9 cellular contexts compared by ENCODE assay signal in the genomic region with DNA sequence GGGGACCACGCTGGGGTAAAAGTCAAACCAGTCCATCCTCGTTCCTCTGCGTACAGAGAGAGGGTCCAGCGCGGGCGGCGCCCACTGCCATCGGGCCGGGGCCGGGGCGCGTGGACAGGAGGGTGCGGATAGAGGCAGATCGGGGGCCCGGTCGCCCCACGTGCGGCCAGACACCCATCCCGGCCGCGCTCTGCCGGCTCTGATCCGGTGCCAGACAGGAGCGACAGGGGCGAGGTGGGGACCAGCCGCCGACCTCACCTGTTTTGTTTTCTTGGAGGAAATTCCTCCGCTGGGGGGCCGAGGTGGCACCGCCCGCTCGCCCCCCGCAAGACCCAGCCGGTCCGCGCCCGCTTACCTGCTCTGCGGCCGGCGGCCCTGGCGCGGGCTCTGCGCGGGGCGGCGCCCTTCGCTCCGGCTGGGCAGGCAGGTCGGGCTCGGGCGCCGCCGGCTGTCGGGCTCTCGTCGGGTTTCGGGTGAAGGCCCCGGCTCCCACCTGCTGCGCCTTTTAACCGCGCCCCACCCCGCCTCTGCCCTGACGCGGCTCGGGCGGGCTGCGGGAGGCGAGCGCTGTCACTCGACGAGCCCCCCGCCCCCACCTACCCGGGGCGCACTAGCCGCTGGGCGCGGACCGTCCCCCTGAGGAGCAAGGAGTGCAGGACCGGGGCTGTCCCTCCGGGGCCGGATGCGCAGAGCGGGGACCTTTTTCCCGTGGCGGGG. TPM values are rescaled to one million over a fixed set of nuclear protein-coding genes. Genes with fewer than 3 reads are reported as not detected.
DNase-seq lines count a peak whose midpoint lies in the region; TF ChIP-seq lines count a peak whose summit lies in the region.
"Had no signal": no experiment of that assay in that cellular context is flagged by ENCODE, and none has a peak within 500 bp of the region (broad histone marks: within the 10 kb centered on the region; RNA-seq: fewer than 3 reads in every experiment).

A gene (minus strand): TSS at position 481 of the 717 bp plus-strand sequence. CDS start 8,839 bp downstream, outside the sequence.

- WGBS in esophagus muscularis mucosa: under 1% methylated on average over 35 of the region's 85 CpGs
- no CpG with 5 or more reads among the region's 85 CpGs for WGBS in trophoblast cell (ENCODE audit: extremely low coverage, insufficient coverage, insufficient read length)

- H3K4ac ChIP-seq in trophoblast cell (ENCODE audit: low read depth, low read length): no peak within 1 kb of the TSS

- H3K9me3 Mint-ChIP-seq in activated CD4-positive, alpha-beta T cell treated with anti-CD3 and anti-CD28 coated beads, Interleukin-2, amount 10 ng/mL, durations not matched to agents 24 days and 14 days: no peaks in the 10 kb centered on the region

- no peaks in the 10 kb centered on the region for H4K20me1 ChIP-seq in Karpas-422 (ENCODE audit: insufficient read depth, low read depth, low read length)

- intact Hi-C loops in activated CD4-positive, alpha-beta T cell treated with anti-CD3 and anti-CD28 coated beads, Interleukin-2, amount 10 ng/mL, durations not matched to agents 24 days and 14 days (cut with micrococcal nuclease): no loop called here
- intact Hi-C loops in esophagus muscularis mucosa (cut with DNase I): no loop called here

- H3K4me3 ChIP-seq in esophagus muscularis mucosa: peak within 1 kb of the TSS; percentile 28 to 47 (median 40)
- H3K4me3 ChIP-seq in trophoblast cell (ENCODE audit: low read depth, low read length): peak within 1 kb of the TSS; percentile 46
- no peak within 1 kb of the TSS for H3K4me3 ChIP-seq in Karpas-422 (ENCODE audit: low read length)

- no peak for TF ChIP-seq CTCF in GM13976 (IDR thresholded peaks at IDR 0.05; ENCODE audit: borderline replicate concordance, control extremely low read depth, extremely low read depth, insufficient read depth, missing control alignments)
- TF ChIP-seq CTCF in esophagus muscularis mucosa (IDR thresholded peaks at IDR 0.05): no peak

- H3K4me1 ChIP-seq in esophagus muscularis mucosa (peaks cover 9 to 18% (median 13%) of the 10 kb centered on the region in 4 donors), trophoblast cell (ENCODE audit: control insufficient read depth in 1 of 2, insufficient read depth in 2 of 2, low read length in 2 of 2) (peaks cover 11 to 14% of the 10 kb centered on the region in 2 experiments), Karpas-422 (ENCODE audit: low read length) (peaks cover 11% of the 10 kb centered on the region)

- H2AFZ ChIP-seq in trophoblast cell (ENCODE audit: insufficient read depth, low read length, poor library complexity) (peak within 1 kb of the TSS; percentile 74), Karpas-422 (ENCODE audit: low read length) (no peak within 1 kb of the TSS)

- H3K27ac ChIP-seq in esophagus muscularis mucosa (replicated peaks in 1 of 4): no peak within 1 kb of the TSS
- no peak within 1 kb of the TSS for H3K27ac ChIP-seq in trophoblast cell (ENCODE audit: low read depth, low read length)
- H3K27ac ChIP-seq in Karpas-422 (ENCODE audit: low read length): no peak within 1 kb of the TSS

- in situ Hi-C loops in GM13976 (cut with MboI; ENCODE audit: low sequenced_read_pairs, unreplicated experiment): no loop called here

- H3K9ac ChIP-seq in trophoblast cell (ENCODE audit: low read length) (peak within 1 kb of the TSS; percentile 59), Karpas-422 (ENCODE audit: low read length) (no peak within 1 kb of the TSS)

- H3K36me3 ChIP-seq in esophagus muscularis mucosa (no peaks in the 10 kb centered on the region), trophoblast cell (ENCODE audit: control insufficient read depth in 1 of 2, insufficient read depth in 2 of 2, low read length in 2 of 2) (no peaks in the 10 kb centered on the region), Karpas-422 (ENCODE audit: insufficient read depth, low read length) (no peaks in the 10 kb centered on the region)

- peak within 1 kb of the TSS; percentile 39 for H3K27ac Mint-ChIP-seq in activated CD4-positive, alpha-beta T cell treated with anti-CD3 and anti-CD28 coated beads, Interleukin-2, amount 10 ng/mL, durations not matched to agents 24 days and 14 days

- H3K23ac ChIP-seq in trophoblast cell (ENCODE audit: low read length): peak within 1 kb of the TSS; percentile 29

- H2BK120ac ChIP-seq in trophoblast cell (ENCODE audit: insufficient read depth, low read length, poor library complexity): no peak within 1 kb of the TSS

- H4K12ac ChIP-seq in trophoblast cell (ENCODE audit: low read depth, low read length): no peak within 1 kb of the TSS

- peaks cover 7% of the 10 kb centered on the region for H3K4me1 Mint-ChIP-seq in activated CD4-positive, alpha-beta T cell treated with anti-CD3 and anti-CD28 coated beads, Interleukin-2, amount 10 ng/mL, durations not matched to agents 24 days and 14 days

- H4K8ac ChIP-seq in trophoblast cell (ENCODE audit: low read depth, low read length): no peak within 1 kb of the TSS

- H3K18ac ChIP-seq in trophoblast cell (ENCODE audit: low read length): no peak within 1 kb of the TSS

- peak within 1 kb of the TSS; percentile 81 for H3K4me3 Mint-ChIP-seq in activated CD4-positive, alpha-beta T cell treated with anti-CD3 and anti-CD28 coated beads, Interleukin-2, amount 10 ng/mL, durations not matched to agents 24 days and 14 days

- H3K9me2 ChIP-seq in Karpas-422 (replicated peaks; ENCODE audit: insufficient read depth, low read length): no peaks in the 10 kb centered on the region

- peaks cover 0 to 72% (median 21%) of the 10 kb centered on the region in 4 donors for H3K27me3 ChIP-seq in esophagus muscularis mucosa
- peaks cover 20% of the 10 kb centered on the region for H3K27me3 ChIP-seq in trophoblast cell (ENCODE audit: insufficient read depth, low read length)
- no peaks in the 10 kb centered on the region for H3K27me3 ChIP-seq in Karpas-422 (ENCODE audit: low read length)

- H2BK5ac ChIP-seq in trophoblast cell (ENCODE audit: low read depth, low read length, poor library complexity): peak within 1 kb of the TSS; percentile 14

- no peaks in the 10 kb centered on the region for H3K36me3 Mint-ChIP-seq in activated CD4-positive, alpha-beta T cell treated with anti-CD3 and anti-CD28 coated beads, Interleukin-2, amount 10 ng/mL, durations not matched to agents 24 days and 14 days (ENCODE audit: low read depth)

- no peak for TF ChIP-seq POLR2A in esophagus muscularis mucosa (IDR thresholded peaks at IDR 0.05; ENCODE audit: low read depth)

- peak within 1 kb of the TSS; percentile 17 for H4K91ac ChIP-seq in trophoblast cell (ENCODE audit: low read depth, low read length)

- peaks cover 50% of the 10 kb centered on the region for H3K27me3 Mint-ChIP-seq in activated CD4-positive, alpha-beta T cell treated with anti-CD3 and anti-CD28 coated beads, Interleukin-2, amount 10 ng/mL, durations not matched to agents 24 days and 14 days

- H3K79me2 ChIP-seq in trophoblast cell (ENCODE audit: control insufficient read depth, insufficient read depth, low read length, poor library complexity) (no peaks in the 10 kb centered on the region), Karpas-422 (ENCODE audit: low read length) (no peaks in the 10 kb centered on the region)

- peak within 1 kb of the TSS; percentile 25 for H3K14ac ChIP-seq in trophoblast cell (ENCODE audit: low read length)

- no peak for TF ChIP-seq EP300 in esophagus muscularis mucosa (IDR thresholded peaks at IDR 0.05)

- H3K9me3 ChIP-seq in esophagus muscularis mucosa (no peaks in the 10 kb centered on the region), trophoblast cell (ENCODE audit: insufficient read depth, low read depth, low read length) (peaks cover 4% of the 10 kb centered on the region), Karpas-422 (ENCODE audit: low read length) (no peaks in the 10 kb centered on the region)

- no peak within 1 kb of the TSS for H2BK12ac ChIP-seq in trophoblast cell (ENCODE audit: low read length)

- peak within 1 kb of the TSS; percentile 89 for H3K4me2 ChIP-seq in trophoblast cell (ENCODE audit: low read length)
- H3K4me2 ChIP-seq in Karpas-422 (ENCODE audit: low read depth, low read length, poor library complexity, severe bottlenecking): no peak within 1 kb of the TSS

- no peak within 1 kb of the TSS for H2AK5ac ChIP-seq in trophoblast cell (ENCODE audit: low read length)

- H3K79me1 ChIP-seq in trophoblast cell (ENCODE audit: low read length): peaks cover 3% of the 10 kb centered on the region

- DNase-seq in GM13976 (ENCODE audit: low spot score): peak; percentile 59
- DNase-seq in activated CD4-positive, alpha-beta T cell treated with anti-CD3 and anti-CD28 coated beads, Interleukin-2, amount 10 ng/mL, durations not matched to agents 24 days and 14 days: peak; percentile 74
- no peak for DNase-seq in esophagus muscularis mucosa (ENCODE audit: extremely low spot score)
- DNase-seq in trophoblast cell: peak in 1 of 2 donors; percentile 19
- DNase-seq in Karpas-422: no peak
- no peak for DNase-seq in DMS79 (lab: John Stamatoyannopoulos, UW)
- DNase-seq in CD1c-positive myeloid dendritic cell (ENCODE audit: extremely low spot score): no peak
- DNase-seq in kidney tubule cell (ENCODE audit: low spot score): no peak

RNA-seq across cellular contexts. Expression of the gene that starts here (rescaled TPM):
- 0.91 and 1.2 TPM in 2 replicates for total RNA-seq in activated CD4-positive, alpha-beta T cell treated with anti-CD3 and anti-CD28 coated beads, Interleukin-2, amount 10 ng/mL, durations not matched to agents 24 days and 14 days
- total RNA-seq in esophagus muscularis mucosa: not detected
- 0.37 and 0.44 TPM in 2 replicates for polyA plus RNA-seq in trophoblast cell (2013)
- not detected in 2 replicates for total RNA-seq in Karpas-422 (2014; rRNA removed; shearing (Covaris generic); ENCODE audit: low replicate concordance)
- total RNA-seq: dermis microvascular lymphatic vessel endothelial cell had no signal

Comparison
In these comparisons a context has a peak if more than half of its experiments do, and no peak if none do; other contexts are left out.
1. DNase-seq: peak in GM13976 (single experiment) and activated CD4-positive, alpha-beta T cell treated with anti-CD3 and anti-CD28 coated beads, Interleukin-2, amount 10 ng/mL, durations not matched to agents 24 days and 14 days (single experiment); none in esophagus muscularis mucosa (single experiment), Karpas-422 (single experiment), DMS79 (single experiment), CD1c-positive myeloid dendritic cell (single experiment) and kidney tubule cell (single experiment).